ENCODE assay signal across 9 cellular contexts in the genomic region with DNA sequence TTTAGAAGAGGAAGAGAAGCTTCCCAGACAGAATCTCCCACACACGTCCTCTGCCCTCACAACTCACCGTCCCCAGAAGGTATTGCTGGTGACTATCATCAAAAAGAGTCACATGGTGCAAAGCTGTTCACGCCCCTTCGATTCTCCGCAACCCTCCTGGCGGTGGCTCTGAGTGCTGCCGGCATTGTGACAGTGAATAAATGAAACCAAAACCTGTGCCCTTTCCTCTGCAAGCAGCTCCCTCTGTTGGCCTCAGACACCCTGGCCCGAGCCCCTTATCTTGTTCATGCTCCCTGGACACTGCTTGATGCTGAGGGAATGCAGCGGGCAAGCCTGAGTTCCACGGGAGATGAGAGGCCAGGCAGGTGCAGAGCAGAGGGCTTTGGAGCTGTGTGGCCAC.
DNase-seq lines count a peak whose midpoint lies in the region; ATAC-seq and TF ChIP-seq lines count a peak whose summit lies in the region.
"Had no signal": no experiment of that assay in that cellular context is flagged by ENCODE, and none has a peak within 500 bp of the region (broad histone marks: within the 10 kb centered on the region; RNA-seq: fewer than 3 reads in every experiment).

No MANE protein-coding gene starts in this region.

- H3K27ac ChIP-seq in SJCRH30 = no peak overlapping the region
- no peak overlapping the region for H3K27ac ChIP-seq in smooth muscle cell (ENCODE audit: low read depth)
- H3K27ac ChIP-seq: pancreas had no signal

- peak; percentile 9 for DNase-seq in NK-92 treated with Interleukin-12 subunit alpha and Interleukin-12 subunit beta, amount 100 ng/mL, for 24 hours (lab: John Stamatoyannopoulos, UW)
- DNase-seq in NK-92 (lab: John Stamatoyannopoulos, UW; ENCODE audit: unreplicated experiment) (no peak), activated T-cell treated with anti-CD3 and anti-CD28 coated beads for 24 hours (ENCODE audit: low read depth) (peak; percentile 23), left kidney (ENCODE audit: low read depth, low spot score) (peak; percentile 49), GM19240 (ENCODE audit: insufficient read length, low spot score) (no peak), SJCRH30 (no peak), smooth muscle cell (lab: John Stamatoyannopoulos, UW; ENCODE audit: unreplicated experiment) (no peak)
- DNase-seq in stimulated activated effector memory CD8-positive, alpha-beta T cell treated with anti-CD3 and anti-CD28 coated beads, Interleukin-12 subunit alpha, Interleukin-12 subunit beta, amount 100 ng/mL, for 72 hours (ENCODE audit: low spot score in 2 of 2) = peak in 1 of 2 donors; percentile 53

- no peak overlapping the region for H3K4me2 ChIP-seq in smooth muscle cell

- H3K4me1 Mint-ChIP-seq in stimulated activated effector memory CD8-positive, alpha-beta T cell treated with anti-CD3 and anti-CD28 coated beads, Interleukin-12 subunit alpha, Interleukin-12 subunit beta, amount 100 ng/mL, for 72 hours = peaks cover 15% of the 10 kb centered on the region

- no peaks in the 10 kb centered on the region for H3F3A ChIP-seq in smooth muscle cell (ENCODE audit: low read depth)

- no peaks in the 10 kb centered on the region for H4K20me1 ChIP-seq in smooth muscle cell (ENCODE audit: low read depth)

- H3K4me3 ChIP-seq in SJCRH30 = no peak overlapping the region
- no peak overlapping the region for H3K4me3 ChIP-seq in smooth muscle cell
- H3K4me3 ChIP-seq: pancreas had no signal

- H3K9me3 ChIP-seq in SJCRH30 (replicated peaks) = no peaks in the 10 kb centered on the region
- H3K9me3 ChIP-seq in smooth muscle cell (replicated peaks; ENCODE audit: low read depth) = no peaks in the 10 kb centered on the region
- H3K9me3 ChIP-seq: pancreas had no signal

- 42% methylated on average over 10 of the region's 10 CpGs for WGBS in smooth muscle cell (ENCODE audit: low lambda C conversion rate)

- no peak overlapping the region for H3K9ac ChIP-seq in smooth muscle cell (ENCODE audit: low read depth)

- no peaks in the 10 kb centered on the region for H3K36me3 ChIP-seq in SJCRH30
- no peaks in the 10 kb centered on the region for H3K36me3 ChIP-seq in smooth muscle cell (ENCODE audit: low read depth)
- H3K36me3 ChIP-seq: pancreas had no signal

- no peaks in the 10 kb centered on the region for H3K79me2 ChIP-seq in smooth muscle cell (ENCODE audit: low read depth)

- ATAC-seq in stimulated activated effector memory CD8-positive, alpha-beta T cell treated with anti-CD3 and anti-CD28 coated beads, Interleukin-12 subunit alpha, Interleukin-12 subunit beta, amount 100 ng/mL, for 72 hours = peak; percentile 67
- ATAC-seq: pancreas had no signal

- H3K36me3 Mint-ChIP-seq in stimulated activated effector memory CD8-positive, alpha-beta T cell treated with anti-CD3 and anti-CD28 coated beads, Interleukin-12 subunit alpha, Interleukin-12 subunit beta, amount 100 ng/mL, for 72 hours = no peaks in the 10 kb centered on the region

- H3K4me3 Mint-ChIP-seq in stimulated activated effector memory CD8-positive, alpha-beta T cell treated with anti-CD3 and anti-CD28 coated beads, Interleukin-12 subunit alpha, Interleukin-12 subunit beta, amount 100 ng/mL, for 72 hours = no peak overlapping the region

- no peak overlapping the region for H2AFZ ChIP-seq in smooth muscle cell (ENCODE audit: low read depth)

- H3K27ac Mint-ChIP-seq in stimulated activated effector memory CD8-positive, alpha-beta T cell treated with anti-CD3 and anti-CD28 coated beads, Interleukin-12 subunit alpha, Interleukin-12 subunit beta, amount 100 ng/mL, for 72 hours = no peak overlapping the region

- H3K27me3 ChIP-seq in SJCRH30 = peaks cover 31% of the 10 kb centered on the region
- H3K27me3 ChIP-seq in smooth muscle cell (ENCODE audit: low read depth) = peaks cover 8% of the 10 kb centered on the region
- H3K27me3 ChIP-seq: pancreas had no signal

- H3K9me3 Mint-ChIP-seq in stimulated activated effector memory CD8-positive, alpha-beta T cell treated with anti-CD3 and anti-CD28 coated beads, Interleukin-12 subunit alpha, Interleukin-12 subunit beta, amount 100 ng/mL, for 72 hours = no peaks in the 10 kb centered on the region

- H3K4me1 ChIP-seq in SJCRH30 = no peaks in the 10 kb centered on the region
- H3K4me1 ChIP-seq in smooth muscle cell (ENCODE audit: low read depth) = no peaks in the 10 kb centered on the region
- H3K4me1 ChIP-seq: pancreas had no signal

- TF ChIP-seq CTCF in smooth muscle cell (IDR thresholded peaks at IDR 0.05; ENCODE audit: borderline replicate concordance, insufficient read depth, poor library complexity, severe bottlenecking) = no peak

Comparison
In these comparisons a context has a peak if more than half of its experiments do, and no peak if none do; other contexts are left out.
1. DNase-seq: peak in NK-92 treated with Interleukin-12 subunit alpha and Interleukin-12 subunit beta, amount 100 ng/mL, for 24 hours (single experiment), activated T-cell treated with anti-CD3 and anti-CD28 coated beads for 24 hours (single experiment) and left kidney (single experiment); none in NK-92 (single experiment), GM19240 (single experiment), SJCRH30 (0 of 2) and smooth muscle cell (single experiment).